Comparison of ENCODE assay signal across 20 cellular contexts in the genomic region with DNA sequence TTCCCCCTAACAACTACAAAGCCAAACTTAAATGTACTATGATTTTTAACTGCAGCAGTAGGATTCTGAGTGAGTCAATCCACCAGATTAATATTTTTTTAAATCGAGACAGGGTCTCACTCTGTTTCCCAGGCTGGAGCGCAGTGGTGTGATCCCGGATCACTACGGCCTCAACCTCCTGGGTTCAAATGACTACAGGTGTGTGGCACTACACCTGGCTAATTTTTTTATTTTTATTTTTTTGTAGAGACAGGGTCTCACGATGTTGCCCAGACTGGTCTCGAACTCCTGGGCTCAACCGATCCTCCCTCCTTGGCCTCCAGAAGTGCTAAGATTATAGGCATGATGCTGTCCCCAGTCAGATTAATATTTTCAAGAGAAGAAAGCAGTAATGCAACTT.
A peak's percentile ranks its signal among the peaks of the same experiment; 100 is the strongest.
DNase-seq lines count a peak whose midpoint lies in the region; ATAC-seq, FAIRE-seq and TF ChIP-seq lines count a peak whose summit lies in the region.
"Had no signal": no experiment of that assay in that cellular context is flagged by ENCODE, and none has a peak within 500 bp of the region (broad histone marks: within the 10 kb centered on the region; RNA-seq: fewer than 3 reads in every experiment).

No MANE protein-coding gene starts in this region.

- no peak overlapping the region for H3K27ac Mint-ChIP-seq in activated CD4-positive, alpha-beta T cell treated with anti-CD3 and anti-CD28 coated beads for 36 hours
- H3K27ac Mint-ChIP-seq: HFFc6 had no signal

- H3K27me3 Mint-ChIP-seq in activated CD4-positive, alpha-beta T cell treated with anti-CD3 and anti-CD28 coated beads for 36 hours: no peaks in the 10 kb centered on the region
- H3K27me3 Mint-ChIP-seq: CD4-positive, CD25-positive, alpha-beta regulatory T cell had no signal

- peaks cover 65% of the 10 kb centered on the region for H3K4me1 ChIP-seq in A673 (ENCODE audit: insufficient read depth, low read length, poor library complexity, severe bottlenecking)
- peaks cover 32 to 90% (median 48%) of the 10 kb centered on the region in 3 donors for H3K4me1 ChIP-seq in gastroesophageal sphincter
- H3K4me1 ChIP-seq in spleen: peaks cover 40 to 95% (median 59%) of the 10 kb centered on the region in 6 donors
- H3K4me1 ChIP-seq in OCI-LY7 (ENCODE audit: insufficient read depth, low read length, poor library complexity, severe bottlenecking): peaks cover 27% of the 10 kb centered on the region

- FAIRE-seq in D721Med (lab: Jason Lieb, UNC): no peak
- FAIRE-seq: A204.1 had no signal

- TF ChIP-seq CTCF in A673 (conservative IDR thresholded peaks at IDR 0.05; ENCODE audit: low read depth, low read length) (no peak), VCaP (conservative IDR thresholded peaks at IDR 0.05) (no peak), gastroesophageal sphincter (IDR thresholded peaks at IDR 0.05) (no peak), spleen (IDR thresholded peaks at IDR 0.05 in 8 of 11, conservative IDR thresholded peaks at IDR 0.05 in 3 of 11) (no peak), OCI-LY7 (conservative IDR thresholded peaks at IDR 0.05; ENCODE audit: low read length) (no peak), D721Med (IDR thresholded peaks at IDR 0.05; ENCODE audit: insufficient read depth, missing control alignments) (no peak)

- H3K4me3 ChIP-seq in A673 (ENCODE audit: low read depth, low read length, poor library complexity, severe bottlenecking): no peak overlapping the region
- no peak overlapping the region for H3K4me3 ChIP-seq in gastroesophageal sphincter
- H3K4me3 ChIP-seq in spleen: no peak overlapping the region
- no peak overlapping the region for H3K4me3 ChIP-seq in OCI-LY7 (ENCODE audit: low read depth, low read length, poor library complexity, severe bottlenecking)
- H3K4me3 ChIP-seq: PC-9 had no signal

- ATAC-seq in gastroesophageal sphincter (no peak), HG03025 (IDR thresholded peaks at IDR 0.05; ENCODE audit: low FRiP score, unreplicated experiment) (no peak)
- no peak for ATAC-seq in activated CD4-positive, alpha-beta T cell treated with anti-CD3 and anti-CD28 coated beads for 36 hours

- H3K36me3 ChIP-seq in A673 (ENCODE audit: insufficient read depth, low read length, poor library complexity, severe bottlenecking) (peaks cover 21% of the 10 kb centered on the region), gastroesophageal sphincter (peaks cover 0 to 36% of the 10 kb centered on the region in 2 donors), spleen (peaks cover 0 to 91% (median 15%) of the 10 kb centered on the region in 6 donors), OCI-LY7 (ENCODE audit: insufficient read depth, low read length) (peaks cover 100% of the 10 kb centered on the region)

- H3K9me2 ChIP-seq in OCI-LY7 (ENCODE audit: insufficient read depth, low read length): no peaks in the 10 kb centered on the region

- peak overlapping the region; percentile 90 for H3K27ac ChIP-seq in A673 (ENCODE audit: low read depth, low read length, poor library complexity, severe bottlenecking)
- H3K27ac ChIP-seq in VCaP: peak overlapping the region; percentile 99
- H3K27ac ChIP-seq in gastroesophageal sphincter: peak overlapping the region; percentile 1 to 100 (median 90)
- peak overlapping the region in 6 of 8 donors; percentile 38 to 75 (median 71) for H3K27ac ChIP-seq in spleen
- H3K27ac ChIP-seq in OCI-LY7 (ENCODE audit: low read depth, low read length, poor library complexity, severe bottlenecking): no peak overlapping the region
- H3K27ac ChIP-seq: HL-60, PC-9 had no signal

- H3K27me3 ChIP-seq in A673 (replicated peaks; ENCODE audit: insufficient read depth, low read depth, low read length, poor library complexity): no peaks in the 10 kb centered on the region
- no peaks in the 10 kb centered on the region for H3K27me3 ChIP-seq in gastroesophageal sphincter
- H3K27me3 ChIP-seq in spleen (replicated peaks in 1 of 7): no peaks in the 10 kb centered on the region

- H3K4me3 Mint-ChIP-seq in activated CD4-positive, alpha-beta T cell treated with anti-CD3 and anti-CD28 coated beads for 36 hours: no peak overlapping the region
- H3K4me3 Mint-ChIP-seq: CD4-positive, CD25-positive, alpha-beta regulatory T cell; HFFc6 had no signal

- H3K4me2 ChIP-seq in OCI-LY7 (ENCODE audit: low read length): no peak overlapping the region
- H3K4me2 ChIP-seq: PC-9 had no signal

- TF ChIP-seq POLR2A in gastroesophageal sphincter (IDR thresholded peaks at IDR 0.05) (no peak), spleen (IDR thresholded peaks at IDR 0.05) (no peak)

- no peaks in the 10 kb centered on the region for H3K9me3 ChIP-seq in A673 (ENCODE audit: low read depth, low read length, poor library complexity, severe bottlenecking)
- no peaks in the 10 kb centered on the region for H3K9me3 ChIP-seq in gastroesophageal sphincter
- H3K9me3 ChIP-seq in spleen: no peaks in the 10 kb centered on the region
- no peaks in the 10 kb centered on the region for H3K9me3 ChIP-seq in OCI-LY7 (ENCODE audit: low read length)

- peaks cover 48% of the 10 kb centered on the region for H3K4me1 Mint-ChIP-seq in activated CD4-positive, alpha-beta T cell treated with anti-CD3 and anti-CD28 coated beads for 36 hours

- H3K36me3 Mint-ChIP-seq in activated CD4-positive, alpha-beta T cell treated with anti-CD3 and anti-CD28 coated beads for 36 hours (ENCODE audit: low read depth): peaks cover 37% of the 10 kb centered on the region

- no peak overlapping the region for H2AFZ ChIP-seq in OCI-LY7 (ENCODE audit: low read length)
- H2AFZ ChIP-seq: PC-9 had no signal

- WGBS in gastroesophageal sphincter (ENCODE audit: low coverage in 1 of 2), 2 donors: 89 to 98% methylated on average over 7 of the region's 7 CpGs
- WGBS in spleen, 5 donors: 96 to 99% (median 97%) methylated on average over 7 of the region's 7 CpGs

- CTCF ChIA-PET in A673 (lab: Charles Lee) (no interaction called here), OCI-LY7 (lab: Charles Lee; ENCODE audit: unreplicated experiment) (no interaction called here)
- CTCF ChIA-PET in activated CD4-positive, alpha-beta T cell treated with anti-CD3 and anti-CD28 coated beads for 36 hours (lab: Charles Lee): no interaction called here

- BruUV-seq in A673 (replicated peaks; lab: Mats Ljungman, UMichigan): no TSS peak
- no TSS peak for BruUV-seq in OCI-LY7 (replicated peaks; lab: Mats Ljungman, UMichigan)

- H3K9me3 Mint-ChIP-seq in activated CD4-positive, alpha-beta T cell treated with anti-CD3 and anti-CD28 coated beads for 36 hours (ENCODE audit: low read depth): no peaks in the 10 kb centered on the region
- H3K9me3 Mint-ChIP-seq: CD4-positive, CD25-positive, alpha-beta regulatory T cell; HFFc6 had no signal

- POLR2A ChIA-PET in A673 (lab: Charles Lee; ENCODE audit: low non-redundant PET): no interaction called here
- POLR2A ChIA-PET in OCI-LY7 (lab: Charles Lee): interaction anchor here (0.6 kb wide), 1 partner anchor 253 kb away, joined by 7 read pairs; no protein-coding TSS in a partner anchor
- POLR2A ChIA-PET in activated CD4-positive, alpha-beta T cell treated with anti-CD3 and anti-CD28 coated beads for 36 hours (lab: Charles Lee): no interaction called here

- DNase-seq in A673 (ENCODE audit: low spot score) (no peak), spleen (no peak), OCI-LY7 (ENCODE audit: low spot score) (no peak), D721Med (ENCODE audit: insufficient read length, low spot score) (no peak)
- no peak for DNase-seq in activated CD4-positive, alpha-beta T cell treated with anti-CD3 and anti-CD28 coated beads for 36 hours
- DNase-seq: Calu3; CD4-positive, CD25-positive, alpha-beta regulatory T cell; GOT3; HFFc6; KBM-7; NCI-H1092; NCI-H1694; NCI-H2107; NCI-H345; PC-9 had no signal

- intact Hi-C loops in A673 (cut with micrococcal nuclease; ENCODE audit: unreplicated experiment) (no loop called here), spleen (cut with DNase I; ENCODE audit: low total_unique reads) (no loop called here), OCI-LY7 (cut with micrococcal nuclease; ENCODE audit: unreplicated experiment) (no loop called here)
- intact Hi-C loops in activated CD4-positive, alpha-beta T cell treated with anti-CD3 and anti-CD28 coated beads for 36 hours (cut with DNase I, micrococcal nuclease): loop anchor here in 1 of 2 experiments (5.0 kb wide), 1 partner anchor 266 kb away; no protein-coding TSS in a partner anchor

- no peak for TF ChIP-seq EP300 in gastroesophageal sphincter (IDR thresholded peaks at IDR 0.05)

- H4K20me1 ChIP-seq in OCI-LY7 (ENCODE audit: insufficient read depth, low read length): peaks cover 39% of the 10 kb centered on the region

- H3K79me2 ChIP-seq in OCI-LY7 (ENCODE audit: insufficient read depth, low read depth, low read length): peaks cover 100% of the 10 kb centered on the region
